1 cellular context compared by ENCODE assay signal in genomic region chr1:110408488-110408887, GRCh38.
TF ChIP-seq lines count a peak whose summit lies in the region.

No MANE protein-coding gene starts in this region.

TF ChIP-seq in K562, 482 proteins besides CTCF, POLR2A, EP300 and RAD21 (continues in another document):
- TF ChIP-seq HSF4 (CRISPR knock-in tag; IDR thresholded peaks at IDR 0.05; ENCODE audit: borderline replicate concordance), result no peak
- TF ChIP-seq RERE (CRISPR knock-in tag; IDR thresholded peaks at IDR 0.05; ENCODE audit: borderline replicate concordance), result no peak
- no peak for TF ChIP-seq ZNF511 (CRISPR knock-in tag; IDR thresholded peaks at IDR 0.05)
- no peak for TF ChIP-seq PKNOX1 (IDR thresholded peaks at IDR 0.05)
- TF ChIP-seq ZFP1 (CRISPR knock-in tag; IDR thresholded peaks at IDR 0.05), result no peak
- no peak for TF ChIP-seq TRIM25 (IDR thresholded peaks at IDR 0.05; ENCODE audit: borderline replicate concordance)
- no peak for TF ChIP-seq MITF (IDR thresholded peaks at IDR 0.05)
- TF ChIP-seq ZKSCAN8 (CRISPR knock-in tag; IDR thresholded peaks at IDR 0.05), result no peak
- TF ChIP-seq RBBP5 (IDR thresholded peaks at IDR 0.05; ENCODE audit: borderline replicate concordance, insufficient read depth, low read length, poor library complexity, severe bottlenecking), result no peak
- TF ChIP-seq ASH1L (IDR thresholded peaks at IDR 0.05; ENCODE audit: borderline replicate concordance, low read depth, partially characterized antibody), result no peak
- no peak for TF ChIP-seq HMGXB4 (CRISPR knock-in tag; IDR thresholded peaks at IDR 0.05)
- no peak for TF ChIP-seq TEAD1 (CRISPR knock-in tag; IDR thresholded peaks at IDR 0.05)
- TF ChIP-seq ZNF57 (CRISPR knock-in tag; IDR thresholded peaks at IDR 0.05), result no peak
- no peak for TF ChIP-seq MTA2 (IDR thresholded peaks at IDR 0.05; ENCODE audit: low read depth)
- TF ChIP-seq ZNF347 (CRISPR knock-in tag; IDR thresholded peaks at IDR 0.05; ENCODE audit: low read depth), result no peak
- 0 out of 2 replicates have a peak, but pooled peaks have one; percentile 16 for TF ChIP-seq POLR2AphosphoS2 (IDR thresholded peaks at IDR 0.05; ENCODE audit: low read length)
- TF ChIP-seq DMBX1 (CRISPR knock-in tag; IDR thresholded peaks at IDR 0.05; ENCODE audit: borderline replicate concordance), result no peak
- no peak for TF ChIP-seq HCFC1 (IDR thresholded peaks at IDR 0.05; ENCODE audit: low read depth, low read length)
- no peak for TF ChIP-seq TCF15 (CRISPR knock-in tag; IDR thresholded peaks at IDR 0.05)
- no peak for TF ChIP-seq RREB1 (CRISPR knock-in tag; IDR thresholded peaks at IDR 0.05)
- no peak for TF ChIP-seq HDAC3 (IDR thresholded peaks at IDR 0.05; ENCODE audit: borderline replicate concordance, partially characterized antibody)
- no peak for TF ChIP-seq BRD4 (IDR thresholded peaks at IDR 0.05)
- no peak for TF ChIP-seq EWSR1 (IDR thresholded peaks at IDR 0.05; ENCODE audit: borderline replicate concordance, low read depth, partially characterized antibody)
- TF ChIP-seq GTF2A2 (tag; IDR thresholded peaks at IDR 0.05), result no peak
- TF ChIP-seq RCOR1 (IDR thresholded peaks at IDR 0.05; ENCODE audit: borderline replicate concordance in 1 of 2, low read depth in 2 of 2, low read length in 2 of 2), result peak in 1 of 2 experiments; percentile 56; a peak in 1 of 4 replicates
- no peak for TF ChIP-seq FOXP4 (CRISPR knock-in tag; IDR thresholded peaks at IDR 0.05; ENCODE audit: borderline replicate concordance)
- TF ChIP-seq E2F1 (CRISPR knock-in tag; IDR thresholded peaks at IDR 0.05), result no peak
- TF ChIP-seq ZNF766 (CRISPR knock-in tag; conservative IDR thresholded peaks at IDR 0.05), result no peak
- TF ChIP-seq ZNF23 (CRISPR knock-in tag; IDR thresholded peaks at IDR 0.05), result no peak
- TF ChIP-seq SNAPC5 (CRISPR knock-in tag; IDR thresholded peaks at IDR 0.05), result no peak
- TF ChIP-seq NCOR1 (IDR thresholded peaks at IDR 0.05), result no peak
- TF ChIP-seq HOMEZ (CRISPR knock-in tag; IDR thresholded peaks at IDR 0.05), result no peak
